17 cellular contexts compared by ENCODE assay signal in the genomic region with DNA sequence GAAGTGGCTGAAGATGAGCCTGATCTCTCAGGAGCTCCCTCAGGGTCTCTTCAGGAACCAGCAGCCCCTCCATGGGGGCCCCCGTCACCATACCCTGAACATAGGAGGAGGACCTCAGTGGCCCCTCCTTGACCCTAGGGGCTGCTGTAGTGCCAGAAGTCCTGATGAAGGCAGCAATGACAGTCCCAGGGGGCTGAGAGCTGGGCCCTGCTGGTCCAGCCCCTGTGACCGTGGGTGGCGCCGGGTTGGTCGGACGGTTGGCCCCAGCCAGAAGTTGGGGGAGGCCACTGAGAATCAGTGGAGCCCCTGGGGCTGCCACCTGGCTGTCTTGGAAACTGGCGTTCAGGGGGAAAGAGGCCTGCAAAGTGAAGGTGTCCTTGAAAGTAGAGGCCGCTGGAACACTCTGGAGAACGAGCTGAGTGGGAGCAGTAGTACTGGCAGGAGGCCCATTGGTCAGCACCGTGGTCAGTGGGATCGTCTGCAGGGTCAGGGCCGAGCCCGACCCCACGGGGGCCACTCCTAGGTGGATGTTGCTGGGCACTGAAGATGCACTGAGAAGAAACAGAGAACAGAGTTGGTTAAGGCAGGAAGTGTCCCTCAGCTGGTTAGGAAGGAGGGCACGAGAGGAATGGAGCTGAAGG. TPM values are rescaled to one million over a fixed set of nuclear protein-coding genes. Genes with fewer than 3 reads are reported as not detected.
DNase-seq lines count a peak whose midpoint lies in the region; ATAC-seq and TF ChIP-seq lines count a peak whose summit lies in the region.
"Had no signal": no experiment of that assay in that cellular context is flagged by ENCODE, and none has a peak within 500 bp of the region (broad histone marks: within the 10 kb centered on the region; RNA-seq: fewer than 3 reads in every experiment).

No MANE protein-coding gene starts in this region.

- H3K4me1 ChIP-seq in osteoblast (ENCODE audit: insufficient read depth, low read length), result no peaks in the 10 kb centered on the region
- H3K4me1 ChIP-seq: BE2C had no signal

- no peaks in the 10 kb centered on the region for H3K9me3 Mint-ChIP-seq in natural killer cell treated with Interleukin-12 subunit alpha and Interleukin-12 subunit beta and Interleukin-15 and Interleukin-18, amount 100 ng/mL, for 72 hours
- no peaks in the 10 kb centered on the region for H3K9me3 Mint-ChIP-seq in natural killer cell
- H3K9me3 Mint-ChIP-seq in stimulated activated naive B cell treated with anti-CD40 and anti-IgM and Interleukin-4, amounts not matched to agents 10 μg/mL and 1 μg/mL and 100 μg/mL, for 72 hours, result no peaks in the 10 kb centered on the region
- no peaks in the 10 kb centered on the region for H3K9me3 Mint-ChIP-seq in activated naive CD8-positive, alpha-beta T cell treated with anti-CD3 and anti-CD28 coated beads, Interleukin-2, amount 50 U/mL, for 24 hours
- H3K9me3 Mint-ChIP-seq: CD8-positive, alpha-beta memory T cell had no signal

- peaks cover 11% of the 10 kb centered on the region for H3K36me3 Mint-ChIP-seq in natural killer cell treated with Interleukin-12 subunit alpha and Interleukin-12 subunit beta and Interleukin-15 and Interleukin-18, amount 100 ng/mL, for 72 hours
- peaks cover 10% of the 10 kb centered on the region for H3K36me3 Mint-ChIP-seq in natural killer cell
- H3K36me3 Mint-ChIP-seq in stimulated activated naive B cell treated with anti-CD40 and anti-IgM and Interleukin-4, amounts not matched to agents 10 μg/mL and 1 μg/mL and 100 μg/mL, for 72 hours, result peaks cover 15 to 19% of the 10 kb centered on the region in 2 donors
- H3K36me3 Mint-ChIP-seq in activated naive CD8-positive, alpha-beta T cell treated with anti-CD3 and anti-CD28 coated beads, Interleukin-2, amount 50 U/mL, for 24 hours (ENCODE audit: low read depth), result peaks cover 10% of the 10 kb centered on the region

- H3K27ac ChIP-seq in osteoblast (ENCODE audit: low read depth, low read length), result no peak overlapping the region

- ATAC-seq in natural killer cell treated with Interleukin-12 subunit alpha and Interleukin-12 subunit beta and Interleukin-15 and Interleukin-18, amount 100 ng/mL, for 72 hours, result peak in 1 of 2 donors; percentile 40
- ATAC-seq in natural killer cell, result no peak
- no peak for ATAC-seq in stimulated activated naive B cell treated with anti-CD40 and anti-IgM and Interleukin-4, amounts not matched to agents 10 μg/mL and 1 μg/mL and 100 μg/mL, for 72 hours (replicated peaks)
- ATAC-seq in activated naive CD8-positive, alpha-beta T cell treated with anti-CD3 and anti-CD28 coated beads, Interleukin-2, amount 50 U/mL, for 24 hours, result no peak

- no peaks in the 10 kb centered on the region for H3K27me3 ChIP-seq in osteoblast (ENCODE audit: insufficient read depth, low read length)
- H3K27me3 ChIP-seq: BE2C had no signal

- H3K4me3 ChIP-seq in osteoblast (ENCODE audit: insufficient read depth, low read length), result no peak overlapping the region
- H3K4me3 ChIP-seq: HAP-1 had no signal

- TF ChIP-seq CTCF in natural killer cell (IDR thresholded peaks at IDR 0.05) (no peak), osteoblast (IDR thresholded peaks at IDR 0.05; ENCODE audit: extremely low read depth, low read depth, low read length) (no peak)

- H4K20me1 ChIP-seq in osteoblast (ENCODE audit: insufficient read depth, low read length), result peaks cover 3% of the 10 kb centered on the region

- peaks cover 7% of the 10 kb centered on the region for H3K36me3 ChIP-seq in osteoblast (ENCODE audit: insufficient read depth, low read length)
- H3K36me3 ChIP-seq: BE2C had no signal

- H3K4me3 Mint-ChIP-seq in natural killer cell treated with Interleukin-12 subunit alpha and Interleukin-12 subunit beta and Interleukin-15 and Interleukin-18, amount 100 ng/mL, for 72 hours, result peak overlapping the region; percentile 34
- H3K4me3 Mint-ChIP-seq in natural killer cell, result no peak overlapping the region
- H3K4me3 Mint-ChIP-seq in stimulated activated naive B cell treated with anti-CD40 and anti-IgM and Interleukin-4, amounts not matched to agents 10 μg/mL and 1 μg/mL and 100 μg/mL, for 72 hours, result no peak overlapping the region
- no peak overlapping the region for H3K4me3 Mint-ChIP-seq in activated naive CD8-positive, alpha-beta T cell treated with anti-CD3 and anti-CD28 coated beads, Interleukin-2, amount 50 U/mL, for 24 hours
- H3K4me3 Mint-ChIP-seq: CD4-positive, CD25-positive, alpha-beta regulatory T cell; CD8-positive, alpha-beta memory T cell had no signal

- no peak for DNase-seq in natural killer cell treated with Interleukin-12 subunit alpha and Interleukin-12 subunit beta and Interleukin-15 and Interleukin-18, amount 100 ng/mL, for 72 hours (ENCODE audit: low spot score)
- DNase-seq in natural killer cell (no peak), osteoblast (ENCODE audit: insufficient read length, low spot score, missing footprints) (peak; percentile 72), OCI-M1 (lab: John Stamatoyannopoulos, UW) (no peak)
- DNase-seq in stimulated activated naive B cell treated with anti-CD40 and anti-IgM and Interleukin-4, amounts not matched to agents 10 μg/mL and 1 μg/mL and 100 μg/mL, for 72 hours, result no peak
- DNase-seq in activated naive CD8-positive, alpha-beta T cell treated with anti-CD3 and anti-CD28 coated beads, Interleukin-2, amount 50 U/mL, for 24 hours, result no peak
- DNase-seq: ACHN; BE2C; C1 segment of cervical spinal cord; CD4-positive, CD25-positive, alpha-beta regulatory T cell; CD8-positive, alpha-beta memory T cell; COR-L47; DMS 273 treated with DMSO at 0.1 percent for 48 hours; DMS53; DND-41; EL had no signal

- H3K27me3 Mint-ChIP-seq in natural killer cell treated with Interleukin-12 subunit alpha and Interleukin-12 subunit beta and Interleukin-15 and Interleukin-18, amount 100 ng/mL, for 72 hours, result peaks cover 0 to 2% of the 10 kb centered on the region in 2 donors
- no peaks in the 10 kb centered on the region for H3K27me3 Mint-ChIP-seq in natural killer cell (ENCODE audit: low read depth in 2 of 2)
- H3K27me3 Mint-ChIP-seq in stimulated activated naive B cell treated with anti-CD40 and anti-IgM and Interleukin-4, amounts not matched to agents 10 μg/mL and 1 μg/mL and 100 μg/mL, for 72 hours, result peaks cover 0 to 3% of the 10 kb centered on the region in 2 donors
- no peaks in the 10 kb centered on the region for H3K27me3 Mint-ChIP-seq in activated naive CD8-positive, alpha-beta T cell treated with anti-CD3 and anti-CD28 coated beads, Interleukin-2, amount 50 U/mL, for 24 hours
- H3K27me3 Mint-ChIP-seq: CD4-positive, CD25-positive, alpha-beta regulatory T cell had no signal

- H3K27ac Mint-ChIP-seq in natural killer cell treated with Interleukin-12 subunit alpha and Interleukin-12 subunit beta and Interleukin-15 and Interleukin-18, amount 100 ng/mL, for 72 hours, result no peak overlapping the region
- peak overlapping the region in 1 of 2 donors; percentile 58 for H3K27ac Mint-ChIP-seq in natural killer cell
- H3K27ac Mint-ChIP-seq in stimulated activated naive B cell treated with anti-CD40 and anti-IgM and Interleukin-4, amounts not matched to agents 10 μg/mL and 1 μg/mL and 100 μg/mL, for 72 hours, result peak overlapping the region; percentile 38
- H3K27ac Mint-ChIP-seq in activated naive CD8-positive, alpha-beta T cell treated with anti-CD3 and anti-CD28 coated beads, Interleukin-2, amount 50 U/mL, for 24 hours, result no peak overlapping the region
- H3K27ac Mint-ChIP-seq: CD4-positive, CD25-positive, alpha-beta regulatory T cell; CD8-positive, alpha-beta memory T cell had no signal

- peaks cover 5 to 10% of the 10 kb centered on the region in 2 donors for H3K4me1 Mint-ChIP-seq in natural killer cell treated with Interleukin-12 subunit alpha and Interleukin-12 subunit beta and Interleukin-15 and Interleukin-18, amount 100 ng/mL, for 72 hours (ENCODE audit: low read depth in 2 of 2)
- H3K4me1 Mint-ChIP-seq in natural killer cell, result peaks cover 11 to 12% of the 10 kb centered on the region in 2 donors
- H3K4me1 Mint-ChIP-seq in stimulated activated naive B cell treated with anti-CD40 and anti-IgM and Interleukin-4, amounts not matched to agents 10 μg/mL and 1 μg/mL and 100 μg/mL, for 72 hours, result no peaks in the 10 kb centered on the region
- H3K4me1 Mint-ChIP-seq in activated naive CD8-positive, alpha-beta T cell treated with anti-CD3 and anti-CD28 coated beads, Interleukin-2, amount 50 U/mL, for 24 hours, result peaks cover 10% of the 10 kb centered on the region
- H3K4me1 Mint-ChIP-seq: CD4-positive, CD25-positive, alpha-beta regulatory T cell; CD8-positive, alpha-beta memory T cell had no signal

- no peaks in the 10 kb centered on the region for H3K9me3 ChIP-seq in osteoblast (ENCODE audit: low read depth, low read length)
- H3K9me3 ChIP-seq: BE2C, HAP-1 had no signal

- H3K79me2 ChIP-seq in osteoblast (ENCODE audit: insufficient read depth, low read length), result no peaks in the 10 kb centered on the region

- no peak overlapping the region for H3K4me2 ChIP-seq in osteoblast (ENCODE audit: insufficient read depth, low read length)

- H2AFZ ChIP-seq in osteoblast (ENCODE audit: low read length), result no peak overlapping the region

- intact Hi-C loops in natural killer cell (cut with micrococcal nuclease), result no loop called here

RNA-seq across cellular contexts. Expression of gene ELF4, which starts 43.2 kb away (rescaled TPM):
- total RNA-seq in natural killer cell treated with Interleukin-12 subunit alpha and Interleukin-12 subunit beta and Interleukin-15 and Interleukin-18, amount 100 ng/mL, for 72 hours, result 10 to 100 TPM; 38.8 to 71.0 TPM
- total RNA-seq in natural killer cell, result 100 to 1,000 TPM in 1 of 3 donors, 10 to 100 TPM in 2; 83.3 to 105 (median 98.7) TPM
- 24.8 and 25.0 TPM in 2 replicates for total RNA-seq in osteoblast
